8 cellular contexts compared by ENCODE assay signal in genomic region chr3:185353823-185354614, GRCh38. TPM values are rescaled to one million over a fixed set of nuclear protein-coding genes. Genes with fewer than 3 reads are reported as not detected.
A peak's percentile ranks its signal among the peaks of the same experiment; 100 is the strongest.
DNase-seq lines count a peak whose midpoint lies in the region; ATAC-seq and TF ChIP-seq lines count a peak whose summit lies in the region.

No MANE protein-coding gene starts in this region.

- no peak overlapping the region for H3K4me3 ChIP-seq in AG04449 (ENCODE audit: low read depth, low read length)
- H3K4me3 ChIP-seq in astrocyte of the spinal cord (ENCODE audit: low read depth, low read length): no peak overlapping the region

- H3K36me3 Mint-ChIP-seq in T-helper 17 cell (ENCODE audit: low read depth): no peaks in the 10 kb centered on the region

- POLR2A ChIA-PET in AG04449 (lab: Yijun Ruan, JAX): no interaction called here

- H3K4me3 Mint-ChIP-seq in T-helper 17 cell: no peak overlapping the region

- in situ Hi-C loops in astrocyte of the spinal cord (cut with HindIII; ENCODE audit: low sequenced_read_pairs): no loop called here

- CTCF ChIA-PET in AG04449 (lab: Yijun Ruan, JAX): interaction anchor here (0.7 to 3.1 kb wide), 9 partner anchors 9 to 221 kb away, joined by 3 to 27 read pairs (median 4); partner anchors contain the start of gene MAP3K13

- no peaks in the 10 kb centered on the region for H3K4me1 Mint-ChIP-seq in T-helper 17 cell

- H3K27me3 Mint-ChIP-seq in T-helper 17 cell: peaks cover 45% of the 10 kb centered on the region

- H3K27ac Mint-ChIP-seq in T-helper 17 cell: no peak overlapping the region

- TF ChIP-seq CTCF in AG04449 (IDR thresholded peaks at IDR 0.05; ENCODE audit: insufficient read depth, low read length, missing control alignments): peak; percentile 58
- peak; percentile 74 for TF ChIP-seq CTCF in astrocyte of the spinal cord (IDR thresholded peaks at IDR 0.05; ENCODE audit: low read depth, low read length)

- DNase-seq in AG04449 (ENCODE audit: low read depth, low spot score) (no peak), NCI-H1930 (lab: John Stamatoyannopoulos, UW) (peak; percentile 69 to 72), T-helper 17 cell (peak; percentile 16 to 58 (median 20)), astrocyte of the spinal cord (ENCODE audit: low read depth, low spot score) (peak; percentile 30), islet precursor cell (peak; percentile 96)
- DNase-seq in stimulated activated CD4-positive, alpha-beta T cell treated with anti-CD3 and anti-CD28 coated beads, Interleukin-4, amount 100 ng/mL, for 1 hour: peak; percentile 64

- H3K9me3 ChIP-seq in T-helper 17 cell (ENCODE audit: control insufficient read depth, low read length, poor library complexity, severe bottlenecking): no peaks in the 10 kb centered on the region

- ATAC-seq in GM18861 (IDR thresholded peaks at IDR 0.05; ENCODE audit: unreplicated experiment): peak; percentile 100
- ATAC-seq in HG03039 (IDR thresholded peaks at IDR 0.05; ENCODE audit: unreplicated experiment): peak; percentile 98
- peak; percentile 98 for ATAC-seq in T-helper 17 cell

RNA-seq across cellular contexts. Expression of gene MAP3K13, which starts 8.9 kb away (rescaled TPM):
- total RNA-seq in T-helper 17 cell: 1 to 10 TPM; 6.8 to 8.1 TPM
